Comparison of ENCODE assay signal across 18 cellular contexts in genomic region chr2:226553333-226553732, GRCh38.
DNase-seq lines count a peak whose midpoint lies in the region; ATAC-seq and TF ChIP-seq lines count a peak whose summit lies in the region.
"Had no signal": no experiment of that assay in that cellular context is flagged by ENCODE, and none has a peak within 500 bp of the region (broad histone marks: within the 10 kb centered on the region; RNA-seq: fewer than 3 reads in every experiment).

No MANE protein-coding gene starts in this region.

- H3K36me3 ChIP-seq in IMR-90 (ENCODE audit: control insufficient read depth, insufficient read depth, low read length) (no peaks in the 10 kb centered on the region), mucosa of descending colon (ENCODE audit: low read depth) (no peaks in the 10 kb centered on the region)
- H3K36me3 ChIP-seq: BLaER1 treated with 17β-estradiol and CSF1 and Interleukin-3, amounts not matched to agents 10 nM and 100 nM had no signal

- 0 out of 2 replicates have a peak overlapping the region, but pooled peaks have one; percentile 14 for H2BK120ac ChIP-seq in IMR-90 (ENCODE audit: low read depth, low read length)

- H2BK20ac ChIP-seq in IMR-90 (ENCODE audit: low read depth, low read length): peak overlapping the region; percentile 77

- H2AK5ac ChIP-seq in IMR-90 (ENCODE audit: low read depth, low read length): no peak overlapping the region; the same call in 1 of the 2 replicates

- no peak overlapping the region for H2BK5ac ChIP-seq in IMR-90 (ENCODE audit: low read depth, low read length, poor library complexity, severe bottlenecking)

- TF ChIP-seq CTCF in IMR-90 (conservative IDR thresholded peaks at IDR 0.05; ENCODE audit: low read depth, low read length): no peak
- TF ChIP-seq CTCF in mucosa of descending colon (IDR thresholded peaks at IDR 0.05): no peak

- BruUV-seq in IMR-90 (replicated peaks; lab: Mats Ljungman, UMichigan): no TSS peak

- peak overlapping the region; percentile 71 for H3K4ac ChIP-seq in IMR-90 (ENCODE audit: low read depth, low read length)

- no peak overlapping the region for H3K9ac ChIP-seq in IMR-90 (ENCODE audit: low read depth, low read length)
- H3K9ac ChIP-seq: BLaER1 treated with 17β-estradiol and CSF1 and Interleukin-3, amounts not matched to agents 10 nM and 100 nM had no signal

- WGBS in IMR-90 (ENCODE audit: extremely low coverage in 2 of 2, insufficient read length in 1 of 2), 2 experiments: no CpG with 5 or more reads among the region's 3 CpGs

- DNase-seq in IMR-90: no peak
- no peak for DNase-seq in left colon
- DNase-seq in mucosa of descending colon: no peak
- DNase-seq in activated CD4-positive, alpha-beta T cell treated with anti-CD3 and anti-CD28 coated beads, Interleukin-2, amount 10 ng/mL, durations not matched to agents 24 days and 14 days: no peak
- no peak for DNase-seq in activated naive CD4-positive, alpha-beta T cell treated with anti-CD3 and anti-CD28 coated beads, Interleukin-2, amount 50 U/mL, for 72 hours (ENCODE audit: low spot score in 2 of 2)
- no peak for DNase-seq in NCI-H146 (lab: John Stamatoyannopoulos, UW)
- DNase-seq: AML-193; Caco-2; Calu3; CD4-positive, alpha-beta T cell; CD8-positive, alpha-beta T cell; DMS79 treated with DMSO at 0.1 percent for 48 hours; GF-D8 had no signal

- 0 out of 2 replicates have a peak overlapping the region, but pooled peaks have one; percentile 54 for H4K5ac ChIP-seq in IMR-90 (ENCODE audit: low read depth, low read length)

- H4K8ac ChIP-seq in IMR-90 (ENCODE audit: low read depth in 2 of 2, low read length in 2 of 2): 0 out of 4 replicates have a peak overlapping the region, but pooled peaks of 1 of the 2 experiments have one; percentile 5

- H3K79me1 ChIP-seq in IMR-90 (ENCODE audit: low read depth in 1 of 2, low read length in 2 of 2): no peaks in the 10 kb centered on the region

- POLR2A ChIA-PET in IMR-90 (lab: Charles Lee; ENCODE audit: unreplicated experiment): no interaction called here

- TF ChIP-seq RAD21 in IMR-90 (IDR thresholded peaks at IDR 0.05; ENCODE audit: low read length): no peak

- H3K36me3 Mint-ChIP-seq in activated CD4-positive, alpha-beta T cell treated with anti-CD3 and anti-CD28 coated beads, Interleukin-2, amount 10 ng/mL, durations not matched to agents 24 days and 14 days (ENCODE audit: low read depth): no peaks in the 10 kb centered on the region
- no peaks in the 10 kb centered on the region for H3K36me3 Mint-ChIP-seq in activated naive CD4-positive, alpha-beta T cell treated with anti-CD3 and anti-CD28 coated beads, Interleukin-2, amount 50 U/mL, for 72 hours
- H3K36me3 Mint-ChIP-seq: CD8-positive, alpha-beta T cell had no signal

- H3K9me1 ChIP-seq in IMR-90 (ENCODE audit: insufficient read depth, low read length): peaks cover 3% of the 10 kb centered on the region

- H3K27me3 ChIP-seq in IMR-90 (ENCODE audit: control insufficient read depth, insufficient read depth, low read length): no peaks in the 10 kb centered on the region
- H3K27me3 ChIP-seq: BLaER1 treated with 17β-estradiol and CSF1 and Interleukin-3, amounts not matched to agents 10 nM and 100 nM had no signal

- H3K14ac ChIP-seq in IMR-90 (replicated peaks; ENCODE audit: low read depth, low read length): no peak overlapping the region; the same call in 1 of the 2 replicates

- peak overlapping the region; percentile 52; the same call in 1 of the 2 replicates for H4K91ac ChIP-seq in IMR-90 (ENCODE audit: insufficient read depth, low read depth, low read length)

- H3K4me1 Mint-ChIP-seq in activated CD4-positive, alpha-beta T cell treated with anti-CD3 and anti-CD28 coated beads, Interleukin-2, amount 10 ng/mL, durations not matched to agents 24 days and 14 days: no peaks in the 10 kb centered on the region
- H3K4me1 Mint-ChIP-seq: B cell had no signal

- peak overlapping the region; percentile 45; the same call in 1 of the 2 replicates for H3K23ac ChIP-seq in IMR-90 (ENCODE audit: low read depth, low read length)

- H3K4me1 ChIP-seq in IMR-90 (ENCODE audit: control insufficient read depth, insufficient read depth, low read length) (peaks cover 5% of the 10 kb centered on the region; the same call in 1 of the 2 replicates), mucosa of descending colon (ENCODE audit: low read depth) (peaks cover 6% of the 10 kb centered on the region)
- H3K4me1 ChIP-seq: BLaER1 treated with 17β-estradiol and CSF1 and Interleukin-3, amounts not matched to agents 10 nM and 100 nM had no signal

- H4K20me1 ChIP-seq in IMR-90 (ENCODE audit: insufficient read depth, low read length): no peaks in the 10 kb centered on the region
- H4K20me1 ChIP-seq: BLaER1 treated with 17β-estradiol and CSF1 and Interleukin-3, amounts not matched to agents 10 nM and 100 nM had no signal

- H3K4me3 Mint-ChIP-seq in activated CD4-positive, alpha-beta T cell treated with anti-CD3 and anti-CD28 coated beads, Interleukin-2, amount 10 ng/mL, durations not matched to agents 24 days and 14 days: no peak overlapping the region
- H3K4me3 Mint-ChIP-seq: B cell; CD4-positive, alpha-beta T cell; CD8-positive, alpha-beta T cell had no signal

- no peak overlapping the region for H3K56ac ChIP-seq in IMR-90 (ENCODE audit: extremely low read depth, insufficient read depth, low read length)

- in situ Hi-C loops in IMR-90 (cut with MboI; ENCODE audit: low sequenced_read_pairs): no loop called here

- no peaks in the 10 kb centered on the region for H3K9me3 Mint-ChIP-seq in activated CD4-positive, alpha-beta T cell treated with anti-CD3 and anti-CD28 coated beads, Interleukin-2, amount 10 ng/mL, durations not matched to agents 24 days and 14 days
- H3K9me3 Mint-ChIP-seq in activated naive CD4-positive, alpha-beta T cell treated with anti-CD3 and anti-CD28 coated beads, Interleukin-2, amount 50 U/mL, for 72 hours: no peaks in the 10 kb centered on the region
- H3K9me3 Mint-ChIP-seq: CD4-positive, alpha-beta T cell; CD8-positive, alpha-beta T cell had no signal

- H2BK15ac ChIP-seq in IMR-90 (ENCODE audit: low read depth, low read length): peak overlapping the region; percentile 65; the same call in 1 of the 3 replicates

- H3K27ac ChIP-seq in IMR-90 (ENCODE audit: insufficient read depth, low read length): no peak overlapping the region
- H3K27ac ChIP-seq: 22Rv1; A549; BLaER1 treated with 17β-estradiol and CSF1 and Interleukin-3, amounts not matched to agents 10 nM and 100 nM; C4-2B had no signal

- no peak overlapping the region for H2AK9ac ChIP-seq in IMR-90 (replicated peaks; ENCODE audit: low read depth, low read length, poor library complexity)

- ATAC-seq in IMR-90 (ENCODE audit: low read depth): no peak
- peak; percentile 72 for ATAC-seq in left colon
- ATAC-seq in mucosa of descending colon: peak; percentile 59
- ATAC-seq in activated naive CD4-positive, alpha-beta T cell treated with anti-CD3 and anti-CD28 coated beads, Interleukin-2, amount 50 U/mL, for 72 hours: no peak
- ATAC-seq: A549; CD8-positive, alpha-beta T cell had no signal

- peaks cover 18% of the 10 kb centered on the region for H3K27me3 Mint-ChIP-seq in activated CD4-positive, alpha-beta T cell treated with anti-CD3 and anti-CD28 coated beads, Interleukin-2, amount 10 ng/mL, durations not matched to agents 24 days and 14 days

- no peak overlapping the region for H2AFZ ChIP-seq in IMR-90 (replicated peaks; ENCODE audit: low read length, poor library complexity)

- intact Hi-C loops in IMR-90 (cut with micrococcal nuclease) (no loop called here), left colon (cut with DNase I, micrococcal nuclease) (no loop called here), mucosa of descending colon (cut with DNase I, micrococcal nuclease) (no loop called here)
- intact Hi-C loops in activated CD4-positive, alpha-beta T cell treated with anti-CD3 and anti-CD28 coated beads, Interleukin-2, amount 10 ng/mL, durations not matched to agents 24 days and 14 days (cut with micrococcal nuclease): no loop called here

- CTCF ChIA-PET in IMR-90 (lab: Yijun Ruan, JAX): interaction anchor here (0.6 to 0.7 kb wide), 2 partner anchors 31 to 210 kb away, joined by 3 read pairs; no protein-coding TSS in a partner anchor

- H3K9me3 ChIP-seq in IMR-90 (ENCODE audit: control insufficient read depth, insufficient read depth, low read length) (no peaks in the 10 kb centered on the region), mucosa of descending colon (no peaks in the 10 kb centered on the region)
- H3K9me3 ChIP-seq: BLaER1 treated with 17β-estradiol and CSF1 and Interleukin-3, amounts not matched to agents 10 nM and 100 nM; Caco-2 had no signal

- peak overlapping the region; percentile 72; the same call in 1 of the 2 replicates for H3K18ac ChIP-seq in IMR-90 (ENCODE audit: low read depth, low read length)

- no peak overlapping the region for H3K27ac Mint-ChIP-seq in activated CD4-positive, alpha-beta T cell treated with anti-CD3 and anti-CD28 coated beads, Interleukin-2, amount 10 ng/mL, durations not matched to agents 24 days and 14 days
- H3K27ac Mint-ChIP-seq in activated naive CD4-positive, alpha-beta T cell treated with anti-CD3 and anti-CD28 coated beads, Interleukin-2, amount 50 U/mL, for 72 hours: no peak overlapping the region
- H3K27ac Mint-ChIP-seq: B cell; CD4-positive, alpha-beta T cell; CD8-positive, alpha-beta T cell had no signal

- dilution Hi-C loops in IMR-90 (cut with HindIII; ENCODE audit: low sequenced_read_pairs, unreplicated experiment): no loop called here

- TF ChIP-seq POLR2A in IMR-90 (IDR thresholded peaks at IDR 0.05; ENCODE audit: low read depth, low read length): no peak

- no peak overlapping the region for H3K4me3 ChIP-seq in IMR-90 (ENCODE audit: insufficient read depth, low read depth, low read length)
- no peak overlapping the region for H3K4me3 ChIP-seq in mucosa of descending colon
- H3K4me3 ChIP-seq: A549; BLaER1 treated with 17β-estradiol and CSF1 and Interleukin-3, amounts not matched to agents 10 nM and 100 nM had no signal

- no peak overlapping the region for H3K4me2 ChIP-seq in IMR-90 (ENCODE audit: low read depth, low read length)
- H3K4me2 ChIP-seq: A549; BLaER1 treated with 17β-estradiol and CSF1 and Interleukin-3, amounts not matched to agents 10 nM and 100 nM had no signal

TF ChIP-seq in IMR-90, 13 proteins besides CTCF, POLR2A, EP300 and RAD21:
- no peak for TF ChIP-seq FOS (IDR thresholded peaks at IDR 0.05; ENCODE audit: low read depth, low read length)

Comparison
In these comparisons a context has a peak if more than half of its experiments do, and no peak if none do; other contexts are left out.
1. ATAC-seq: peak in left colon (single experiment) and mucosa of descending colon (single experiment); none in IMR-90 (single experiment) and activated naive CD4-positive, alpha-beta T cell treated with anti-CD3 and anti-CD28 coated beads, Interleukin-2, amount 50 U/mL, for 72 hours (0 of 2).